1 cellular context compared by ENCODE assay signal in genomic region chr11:67995579-67995978, GRCh38. TPM values are rescaled to one million over a fixed set of nuclear protein-coding genes. Genes with fewer than 3 reads are reported as not detected.
"Had no signal": no experiment of that assay in that cellular context is flagged by ENCODE, and none has a peak within 500 bp of the region (broad histone marks: within the 10 kb centered on the region; RNA-seq: fewer than 3 reads in every experiment).

No MANE protein-coding gene starts in this region.

RNA-seq across cellular contexts. Expression of gene ALDH3B1, which starts 14.5 kb away (rescaled TPM):
- polyA plus RNA-seq: neural cell had no signal
